ENCODE assay signal across 2 cellular contexts in the genomic region with DNA sequence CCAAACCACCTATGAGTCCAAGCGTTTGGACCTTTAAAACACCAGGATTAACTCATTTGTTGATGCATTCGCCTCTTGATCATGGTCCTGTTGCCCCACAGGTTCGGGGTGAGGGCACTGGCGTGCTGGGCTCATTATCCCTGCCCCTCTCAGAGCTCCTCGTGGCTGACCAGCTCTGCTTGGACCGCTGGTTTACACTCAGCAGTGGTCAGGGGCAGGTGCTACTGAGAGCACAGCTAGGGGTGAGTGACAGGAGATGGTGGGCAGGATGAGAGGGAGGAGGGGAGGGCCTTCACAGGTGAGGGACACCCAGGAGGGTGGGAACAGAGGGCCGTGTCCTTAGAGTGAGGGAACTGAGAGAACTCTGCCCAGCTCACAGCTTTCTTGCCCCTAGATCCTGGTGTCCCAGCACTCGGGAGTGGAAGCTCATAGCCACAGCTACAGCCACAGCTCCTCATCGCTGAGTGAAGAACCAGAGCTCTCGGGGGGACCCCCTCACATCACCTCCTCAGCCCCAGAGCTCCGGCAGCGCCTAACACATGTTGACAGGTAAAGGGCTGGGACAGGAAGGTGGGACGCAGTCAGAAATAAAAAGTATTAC.
TF ChIP-seq lines count a peak whose summit lies in the region.

No MANE protein-coding gene starts in this region.

TF ChIP-seq in GM23338, 12 proteins besides CTCF, POLR2A, EP300 and RAD21:
- TF ChIP-seq ZNF114 (CRISPR knock-in tag; IDR thresholded peaks at IDR 0.05), result no peak
- TF ChIP-seq, protein P1, sequence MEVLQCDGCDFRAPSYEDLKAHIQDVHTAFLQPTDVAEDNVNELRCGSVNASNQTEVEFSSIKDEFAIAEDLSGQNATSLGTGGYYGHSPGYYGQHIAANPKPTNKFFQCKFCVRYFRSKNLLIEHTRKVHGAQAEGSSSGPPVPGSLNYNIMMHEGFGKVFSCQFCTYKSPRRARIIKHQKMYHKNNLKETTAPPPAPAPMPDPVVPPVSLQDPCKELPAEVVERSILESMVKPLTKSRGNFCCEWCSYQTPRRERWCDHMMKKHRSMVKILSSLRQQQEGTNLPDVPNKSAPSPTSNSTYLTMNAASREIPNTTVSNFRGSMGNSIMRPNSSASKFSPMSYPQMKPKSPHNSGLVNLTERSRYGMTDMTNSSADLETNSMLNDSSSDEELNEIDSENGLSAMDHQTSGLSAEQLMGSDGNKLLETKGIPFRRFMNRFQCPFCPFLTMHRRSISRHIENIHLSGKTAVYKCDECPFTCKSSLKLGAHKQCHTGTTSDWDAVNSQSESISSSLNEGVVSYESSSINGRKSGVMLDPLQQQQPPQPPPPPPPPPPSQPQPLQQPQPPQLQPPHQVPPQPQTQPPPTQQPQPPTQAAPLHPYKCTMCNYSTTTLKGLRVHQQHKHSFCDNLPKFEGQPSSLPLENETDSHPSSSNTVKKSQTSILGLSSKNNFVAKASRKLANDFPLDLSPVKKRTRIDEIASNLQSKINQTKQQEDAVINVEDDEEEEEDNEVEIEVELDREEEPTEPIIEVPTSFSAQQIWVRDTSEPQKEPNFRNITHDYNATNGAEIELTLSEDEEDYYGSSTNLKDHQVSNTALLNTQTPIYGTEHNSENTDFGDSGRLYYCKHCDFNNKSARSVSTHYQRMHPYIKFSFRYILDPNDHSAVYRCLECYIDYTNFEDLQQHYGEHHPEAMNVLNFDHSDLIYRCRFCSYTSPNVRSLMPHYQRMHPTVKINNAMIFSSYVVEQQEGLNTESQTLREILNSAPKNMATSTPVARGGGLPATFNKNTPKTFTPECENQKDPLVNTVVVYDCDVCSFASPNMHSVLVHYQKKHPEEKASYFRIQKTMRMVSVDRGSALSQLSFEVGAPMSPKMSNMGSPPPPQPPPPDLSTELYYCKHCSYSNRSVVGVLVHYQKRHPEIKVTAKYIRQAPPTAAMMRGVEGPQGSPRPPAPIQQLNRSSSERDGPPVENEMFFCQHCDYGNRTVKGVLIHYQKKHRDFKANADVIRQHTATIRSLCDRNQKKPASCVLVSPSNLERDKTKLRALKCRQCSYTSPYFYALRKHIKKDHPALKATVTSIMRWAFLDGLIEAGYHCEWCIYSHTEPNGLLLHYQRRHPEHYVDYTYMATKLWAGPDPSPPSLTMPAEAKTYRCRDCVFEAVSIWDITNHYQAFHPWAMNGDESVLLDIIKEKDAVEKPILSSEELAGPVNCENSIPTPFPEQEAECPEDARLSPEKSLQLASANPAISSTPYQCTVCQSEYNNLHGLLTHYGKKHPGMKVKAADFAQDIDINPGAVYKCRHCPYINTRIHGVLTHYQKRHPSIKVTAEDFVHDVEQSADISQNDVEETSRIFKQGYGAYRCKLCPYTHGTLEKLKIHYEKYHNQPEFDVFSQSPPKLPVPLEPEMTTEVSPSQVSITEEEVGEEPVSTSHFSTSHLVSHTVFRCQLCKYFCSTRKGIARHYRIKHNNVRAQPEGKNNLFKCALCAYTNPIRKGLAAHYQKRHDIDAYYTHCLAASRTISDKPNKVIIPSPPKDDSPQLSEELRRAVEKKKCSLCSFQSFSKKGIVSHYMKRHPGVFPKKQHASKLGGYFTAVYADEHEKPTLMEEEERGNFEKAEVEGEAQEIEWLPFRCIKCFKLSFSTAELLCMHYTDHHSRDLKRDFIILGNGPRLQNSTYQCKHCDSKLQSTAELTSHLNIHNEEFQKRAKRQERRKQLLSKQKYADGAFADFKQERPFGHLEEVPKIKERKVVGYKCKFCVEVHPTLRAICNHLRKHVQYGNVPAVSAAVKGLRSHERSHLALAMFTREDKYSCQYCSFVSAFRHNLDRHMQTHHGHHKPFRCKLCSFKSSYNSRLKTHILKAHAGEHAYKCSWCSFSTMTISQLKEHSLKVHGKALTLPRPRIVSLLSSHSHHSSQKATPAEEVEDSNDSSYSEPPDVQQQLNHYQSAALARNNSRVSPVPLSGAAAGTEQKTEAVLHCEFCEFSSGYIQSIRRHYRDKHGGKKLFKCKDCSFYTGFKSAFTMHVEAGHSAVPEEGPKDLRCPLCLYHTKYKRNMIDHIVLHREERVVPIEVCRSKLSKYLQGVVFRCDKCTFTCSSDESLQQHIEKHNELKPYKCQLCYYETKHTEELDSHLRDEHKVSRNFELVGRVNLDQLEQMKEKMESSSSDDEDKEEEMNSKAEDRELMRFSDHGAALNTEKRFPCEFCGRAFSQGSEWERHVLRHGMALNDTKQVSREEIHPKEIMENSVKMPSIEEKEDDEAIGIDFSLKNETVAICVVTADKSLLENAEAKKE (CRISPR knock-in tag; IDR thresholded peaks at IDR 0.05), result no peak
- no peak for TF ChIP-seq EZH2phosphoT487 (IDR thresholded peaks at IDR 0.05; ENCODE audit: unreplicated experiment)
- no peak for TF ChIP-seq STAT1 (IDR thresholded peaks at IDR 0.05; ENCODE audit: unreplicated experiment)
- TF ChIP-seq NANOG (IDR thresholded peaks at IDR 0.05; ENCODE audit: borderline replicate concordance), result no peak

TF ChIP-seq in K562, 482 proteins besides CTCF, POLR2A, EP300 and RAD21:
- TF ChIP-seq, protein P2, sequence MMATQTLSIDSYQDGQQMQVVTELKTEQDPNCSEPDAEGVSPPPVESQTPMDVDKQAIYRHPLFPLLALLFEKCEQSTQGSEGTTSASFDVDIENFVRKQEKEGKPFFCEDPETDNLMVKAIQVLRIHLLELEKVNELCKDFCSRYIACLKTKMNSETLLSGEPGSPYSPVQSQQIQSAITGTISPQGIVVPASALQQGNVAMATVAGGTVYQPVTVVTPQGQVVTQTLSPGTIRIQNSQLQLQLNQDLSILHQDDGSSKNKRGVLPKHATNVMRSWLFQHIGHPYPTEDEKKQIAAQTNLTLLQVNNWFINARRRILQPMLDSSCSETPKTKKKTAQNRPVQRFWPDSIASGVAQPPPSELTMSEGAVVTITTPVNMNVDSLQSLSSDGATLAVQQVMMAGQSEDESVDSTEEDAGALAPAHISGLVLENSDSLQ (IDR thresholded peaks at IDR 0.05), result 0 out of 2 replicates have a peak, but pooled peaks have one; percentile 16
- TF ChIP-seq RBFOX2 (IDR thresholded peaks at IDR 0.05; ENCODE audit: low read depth, low read length), result peak; percentile 69
- TF ChIP-seq IRF2 (CRISPR knock-in tag; IDR thresholded peaks at IDR 0.05), result no peak
- TF ChIP-seq POLR2G (IDR thresholded peaks at IDR 0.05; ENCODE audit: low read depth, low read length), result peak; percentile 57
